35 cellular contexts compared by ENCODE assay signal in the genomic region with DNA sequence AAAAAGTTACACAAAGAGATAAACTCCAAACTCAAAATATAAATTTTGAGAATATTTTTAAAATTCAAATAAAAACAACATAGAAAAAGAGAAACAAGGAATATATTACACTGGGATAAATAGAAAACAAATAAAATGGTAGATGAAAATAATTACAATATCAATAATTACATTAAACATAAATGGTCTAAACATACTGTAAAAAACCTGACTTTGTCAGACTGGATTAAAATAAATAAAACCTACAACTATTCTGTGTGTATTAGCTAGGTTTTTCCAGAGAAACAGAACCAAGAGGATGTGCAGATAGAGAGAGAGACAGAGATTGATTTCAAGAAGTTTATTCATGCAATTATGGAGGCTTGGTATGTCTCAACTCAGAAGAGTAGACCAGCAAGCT.
"Had no signal": no experiment of that assay in that cellular context is flagged by ENCODE, and none has a peak within 500 bp of the region (broad histone marks: within the 10 kb centered on the region; RNA-seq: fewer than 3 reads in every experiment).

No MANE protein-coding gene starts in this region.

- H3K27me3 ChIP-seq: adrenal gland, body of pancreas, brain microvascular endothelial cell, breast epithelium had no signal

- ATAC-seq: activated CD8-positive, alpha-beta T cell treated with anti-CD3 and anti-CD28 coated beads for 36 hours; activated naive CD4-positive, alpha-beta T cell treated with anti-CD3 and anti-CD28 coated beads, Interleukin-2, amount 50 U/mL, for 72 hours; activated T-cell treated with anti-CD3 and anti-CD28 coated beads, Interleukin-2, amount 50 U/mL, for 4 hours; activated T-cell treated with anti-CD3 and anti-CD28 coated beads, Interleukin-2, amount 50 U/mL, for 72 hours; activated T-helper 17 cell treated with anti-CD3 and anti-CD28 coated beads, Interleukin-2, amount 50 U/mL, for 72 hours; body of pancreas had no signal

- H3K36me3 ChIP-seq: adrenal gland, brain microvascular endothelial cell had no signal

- DNase-seq: activated B cell treated with CpG ODN at 0.5 μM for 24 hours; activated CD4-positive, alpha-beta memory T cell treated with anti-CD3 and anti-CD28 coated beads for 36 hours; activated CD4-positive, alpha-beta T cell treated with anti-CD3 and anti-CD28 coated beads for 4 hours; activated CD4-positive, alpha-beta T cell treated with anti-CD3 and anti-CD28 coated beads, Interleukin-2, amount 10 ng/mL, durations not matched to agents 24 days and 14 days; activated CD4-positive, alpha-beta T cell treated with anti-CD3 and anti-CD28 coated beads, Interleukin-2, amount 50 U/mL, for 1 hour; activated CD4-positive, alpha-beta T cell treated with anti-CD3 and anti-CD28 coated beads, Interleukin-2, amount 50 U/mL, for 4 hours; activated CD4-positive, CD25-positive, alpha-beta regulatory T cell treated with anti-CD3 and anti-CD28 coated beads, Interleukin-2, amount 50 U/mL, for 72 hours; activated CD8-positive, alpha-beta memory T cell treated with anti-CD3 and anti-CD28 coated beads, Interleukin-2, amount 50 U/mL, for 4 hours; activated CD8-positive, alpha-beta T cell treated with anti-CD3 and anti-CD28 coated beads for 36 hours; activated effector memory CD4-positive, alpha-beta T cell treated with anti-CD3 and anti-CD28 coated beads, Interleukin-2, amount 50 U/mL, for 16 hours; activated gamma-delta T cell treated with Interleukin-2 at 50 U/mL for 16 hours; activated naive CD4-positive, alpha-beta T cell; activated naive CD4-positive, alpha-beta T cell treated with anti-CD3 and anti-CD28 coated beads for 36 hours; activated naive CD4-positive, alpha-beta T cell treated with anti-CD3 and anti-CD28 coated beads, Interleukin-2, amount 50 U/mL, for 16 hours; activated naive CD8-positive, alpha-beta T cell treated with anti-CD3 and anti-CD28 coated beads for 36 hours; activated T-cell treated with anti-CD3 and anti-CD28 coated beads for 4 hours; activated T-cell treated with anti-CD3 and anti-CD28 coated beads, Interleukin-2, amount 50 U/mL, for 1 hour; activated T-cell treated with anti-CD3 and anti-CD28 coated beads, Interleukin-2, amount 50 U/mL, for 4 hours; activated T-cell treated with anti-CD3 and anti-CD28 coated beads, Interleukin-2, amount 50 U/mL, for 72 hours; adrenal gland; amniotic stem cell; aorta; body of pancreas; brain microvascular endothelial cell; central memory CD4-positive, alpha-beta T cell; cerebellar nuclear complex; T-helper 1 cell; T-helper 2 cell; T-helper 9 cell had no signal

- H3K4me1 ChIP-seq: body of pancreas, breast epithelium had no signal

- H3K9me3 ChIP-seq: body of pancreas, breast epithelium had no signal

- H3K4me3 ChIP-seq: adrenal gland, body of pancreas, breast epithelium had no signal

- H3K27ac ChIP-seq: adrenal gland, body of pancreas, brain microvascular endothelial cell, breast epithelium, VCaP had no signal

- FAIRE-seq: astrocyte, TTC549 had no signal
